Comparison of ENCODE assay signal across 8 cellular contexts in genomic region chr6:144063246-144063743, GRCh38. TPM values are rescaled to one million over a fixed set of nuclear protein-coding genes. Genes with fewer than 3 reads are reported as not detected.
DNase-seq lines count a peak whose midpoint lies in the region; ATAC-seq and TF ChIP-seq lines count a peak whose summit lies in the region.

No MANE protein-coding gene starts in this region.

- H3K9me3 ChIP-seq in HAP-1 (no peaks in the 10 kb centered on the region), hepatocyte (ENCODE audit: low read depth) (no peaks in the 10 kb centered on the region), spleen (no peaks in the 10 kb centered on the region)

- H3K27me3 Mint-ChIP-seq in T-cell: no peaks in the 10 kb centered on the region

- in situ Hi-C loops in HAP-1 (cut with MboI; ENCODE audit: low sequenced_read_pairs): no loop called here

- H3K27me3 ChIP-seq in HAP-1 (ENCODE audit: low read depth) (no peaks in the 10 kb centered on the region), hepatocyte (peaks cover 59% of the 10 kb centered on the region), spleen (replicated peaks in 1 of 7) (no peaks in the 10 kb centered on the region)

- H3K4me1 Mint-ChIP-seq in T-cell: peaks cover 35 to 38% (median 36%) of the 10 kb centered on the region in 3 donors

- intact Hi-C loops in spleen (cut with DNase I; ENCODE audit: low total_unique reads): no loop called here

- WGBS in hepatocyte (ENCODE audit: low lambda C conversion rate, missing lambda C conversion rate): 7% methylated on average over 16 of the region's 16 CpGs
- 2 to 4% (median 3%) methylated on average over 16 of the region's 16 CpGs for WGBS in spleen, 5 donors

- POLR2A ChIA-PET in T-cell (lab: Charles Lee): interaction anchor here in 1 of 2 donors (0.7 to 1.2 kb wide), 2 partner anchors 8 to 86 kb away, joined by 6 to 8 read pairs; no protein-coding TSS in a partner anchor
- POLR2A ChIA-PET in GM10248 (lab: Yijun Ruan, JAX): interaction anchor here (1.1 kb wide), 1 partner anchor 11 kb away, joined by 9 read pairs; no protein-coding TSS in a partner anchor

- H3K4me3 Mint-ChIP-seq in T-cell: peak overlapping the region; percentile 89 to 93 (median 90)

- peak overlapping the region; percentile 45 to 94 for H3K27ac Mint-ChIP-seq in T-cell

- no peaks in the 10 kb centered on the region for H3K36me3 ChIP-seq in HAP-1 (replicated peaks)
- H3K36me3 ChIP-seq in hepatocyte (replicated peaks; ENCODE audit: insufficient read depth, low read depth): no peaks in the 10 kb centered on the region
- H3K36me3 ChIP-seq in spleen: no peaks in the 10 kb centered on the region

- TF ChIP-seq CTCF in hepatocyte (IDR thresholded peaks at IDR 0.05; ENCODE audit: poor library complexity): no peak
- TF ChIP-seq CTCF in spleen (IDR thresholded peaks at IDR 0.05 in 8 of 11, conservative IDR thresholded peaks at IDR 0.05 in 3 of 11): no peak
- no peak for TF ChIP-seq CTCF in GM10248 (IDR thresholded peaks at IDR 0.05; ENCODE audit: control extremely low read depth, extremely low read depth, low read depth, missing control alignments)

- no peaks in the 10 kb centered on the region for H4K20me1 ChIP-seq in hepatocyte (ENCODE audit: insufficient read depth, poor library complexity, severe bottlenecking)

- peak in 1 of 3 donors; percentile 29 for TF ChIP-seq POLR2A in spleen (IDR thresholded peaks at IDR 0.05)

- no peaks in the 10 kb centered on the region for H3K79me2 ChIP-seq in hepatocyte

- ATAC-seq in T-cell (replicated peaks in 1 of 4): peak in 3 of 4 experiments; percentile 0 to 8 (median 2)
- ATAC-seq in HG02852 (IDR thresholded peaks at IDR 0.05; ENCODE audit: unreplicated experiment): no peak

- H3K4me1 ChIP-seq in HAP-1 (peaks cover 20% of the 10 kb centered on the region), hepatocyte (ENCODE audit: insufficient read depth) (peaks cover 11% of the 10 kb centered on the region), spleen (peaks cover 10 to 41% (median 26%) of the 10 kb centered on the region in 6 donors)

- no peaks in the 10 kb centered on the region for H3K9me2 ChIP-seq in hepatocyte (replicated peaks; ENCODE audit: insufficient read depth)

- H3K36me3 Mint-ChIP-seq in T-cell: no peaks in the 10 kb centered on the region

- CTCF ChIA-PET in T-cell (lab: Charles Lee) (interaction anchor here in 1 of 2 donors (1.0 to 1.2 kb wide), 2 partner anchors 8 to 220 kb away, joined by 3 to 16 read pairs; partner anchors contain the start of gene LTV1), GM10248 (lab: Yijun Ruan, JAX) (interaction anchor here (0.7 to 1.7 kb wide), 6 partner anchors 8 to 31 kb away, joined by 3 to 10 read pairs (median 5); no protein-coding TSS in a partner anchor)

- DNase-seq in HAP-1 (ENCODE audit: low spot score in 2 of 2) (peak; percentile 40 to 69), T-cell (peak in 4 of 34 experiments; percentile 1 to 7 (median 4)), hepatocyte (ENCODE audit: low spot score) (peak; percentile 9), spleen (no peak), GM10248 (ENCODE audit: extremely low spot score) (no peak), HK-2 (ENCODE audit: unreplicated experiment) (no peak)

- peak overlapping the region; percentile 95 for H3K4me3 ChIP-seq in GM08714 (ENCODE audit: low read length)
- H3K4me3 ChIP-seq in HAP-1: peak overlapping the region; percentile 48
- peak overlapping the region; percentile 57 for H3K4me3 ChIP-seq in hepatocyte
- H3K4me3 ChIP-seq in spleen: peak overlapping the region; percentile 44 to 79 (median 66)

- peak overlapping the region; percentile 85 for H2AFZ ChIP-seq in hepatocyte

- H3K27ac ChIP-seq in hepatocyte (no peak overlapping the region), spleen (peak overlapping the region; percentile 93 to 99 (median 96))

- no peaks in the 10 kb centered on the region for H3K9me3 Mint-ChIP-seq in T-cell

- H3K4me2 ChIP-seq in hepatocyte: peak overlapping the region; percentile 99

RNA-seq across cellular contexts. Expression of gene SF3B5, which starts 32.1 kb away (rescaled TPM):
- 100 to 1,000 TPM; 111 to 125 (median 115) TPM for total RNA-seq in T-cell
- total RNA-seq in hepatocyte: 147 and 182 TPM in 2 replicates
- 155 and 179 TPM in 2 replicates for polyA plus RNA-seq in hepatocyte
- total RNA-seq in spleen: 100 to 1,000 TPM in 3 of 7 donors, 10 to 100 TPM in 4; 80.1 to 153 (median 89.6) TPM
- polyA plus RNA-seq in spleen: 100 to 1,000 TPM; 172 to 236 (median 189) TPM

RNA-seq across cellular contexts. Expression of gene PLAGL1, which starts 55.2 kb away (rescaled TPM):
- total RNA-seq in T-cell (1 to 10 TPM; 3.4 to 5.7 (median 4.8) TPM), hepatocyte (38.9 and 48.6 TPM in 2 replicates), spleen (10 to 100 TPM; 20.4 to 34.4 (median 27.9) TPM)
- polyA plus RNA-seq in hepatocyte (88.9 and 96.1 TPM in 2 replicates), spleen (10 to 100 TPM in 1 of 3 donors, 1 to 10 TPM in 2; 7.1 to 12.2 (median 9.7) TPM)

Comparison
In these comparisons a context has a peak if more than half of its experiments do, and no peak if none do; other contexts are left out.
1. DNase-seq: peak in HAP-1 (2 of 2) and hepatocyte (single experiment); none in spleen (single experiment), GM10248 (single experiment) and HK-2 (single experiment).
2. Peak in every context shown above with its lines, with median percentiles within 50 percentile points of each other: H3K4me3 ChIP-seq.